In genomic region chr4:4428966-4429875, GRCh38 we compare ENCODE assay signal across 1 cellular context.
TF ChIP-seq lines count a peak whose summit lies in the region.

No MANE protein-coding gene starts in this region.

TF ChIP-seq in H1, 55 proteins besides CTCF, POLR2A, EP300 and RAD21 (continued from another document):
- no peak for TF ChIP-seq EZH2 (IDR thresholded peaks at IDR 0.05; ENCODE audit: low read depth, low read length, severe bottlenecking)
